13 cellular contexts compared by ENCODE assay signal in the genomic region with DNA sequence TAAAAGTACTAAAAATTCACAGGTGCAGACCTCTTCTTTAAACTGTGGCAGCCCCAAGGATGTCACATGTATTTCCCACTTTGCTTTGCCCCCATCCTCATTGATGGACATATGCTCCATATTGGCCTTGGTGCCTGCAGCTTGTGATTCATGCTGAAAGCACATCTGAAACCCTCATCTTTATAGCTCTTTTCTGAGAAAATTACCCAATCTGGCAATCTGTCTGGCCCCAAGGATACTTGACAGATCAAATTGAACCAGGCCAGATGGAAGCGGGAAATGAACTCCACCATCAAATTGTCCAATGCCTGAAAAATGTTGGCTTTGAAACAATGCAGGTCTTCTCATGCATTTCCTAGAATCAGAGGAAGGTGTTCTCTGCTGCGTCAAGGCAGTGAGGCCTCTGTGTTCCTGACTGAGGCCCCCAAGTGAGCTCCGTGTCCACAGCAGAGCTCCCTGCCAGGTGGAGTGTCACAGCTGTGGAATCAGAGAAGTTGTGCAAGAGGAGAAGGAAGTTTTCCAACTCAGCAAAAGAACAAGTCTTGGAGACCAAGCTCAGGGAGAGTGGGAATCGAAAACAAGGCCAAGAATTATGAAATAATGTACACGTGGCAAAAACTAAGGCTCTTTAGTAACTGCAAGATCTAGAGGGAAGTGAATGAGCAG.
DNase-seq lines count a peak whose midpoint lies in the region; ATAC-seq and TF ChIP-seq lines count a peak whose summit lies in the region.
"Had no signal": no experiment of that assay in that cellular context is flagged by ENCODE, and none has a peak within 500 bp of the region (broad histone marks: within the 10 kb centered on the region; RNA-seq: fewer than 3 reads in every experiment).

No MANE protein-coding gene starts in this region.

- no peak overlapping the region for H2AFZ ChIP-seq in OCI-LY7 (ENCODE audit: low read length)

- H3K4me3 ChIP-seq in cardiac fibroblast (replicated peaks in 1 of 2; ENCODE audit: low read depth in 2 of 2, low read length in 2 of 2) (no peak overlapping the region), subcutaneous abdominal adipose tissue (ENCODE audit: low read depth in 1 of 5, low read length in 5 of 5) (no peak overlapping the region), OCI-LY7 (ENCODE audit: low read depth, low read length, poor library complexity, severe bottlenecking) (no peak overlapping the region)

- H3K36me3 ChIP-seq in subcutaneous abdominal adipose tissue (ENCODE audit: control insufficient read depth in 5 of 5, insufficient read depth in 5 of 5, low read length in 5 of 5), result no peaks in the 10 kb centered on the region
- no peaks in the 10 kb centered on the region for H3K36me3 ChIP-seq in OCI-LY7 (ENCODE audit: insufficient read depth, low read length)

- no peaks in the 10 kb centered on the region for H3K79me2 ChIP-seq in OCI-LY7 (ENCODE audit: insufficient read depth, low read depth, low read length)

- H4K20me1 ChIP-seq in OCI-LY7 (ENCODE audit: insufficient read depth, low read length), result no peaks in the 10 kb centered on the region

- H3K27me3 ChIP-seq in subcutaneous abdominal adipose tissue (ENCODE audit: control insufficient read depth in 5 of 5, insufficient read depth in 4 of 5, low read length in 5 of 5), result no peaks in the 10 kb centered on the region

- H3K9ac ChIP-seq in subcutaneous abdominal adipose tissue (ENCODE audit: low read length in 5 of 5), result peak overlapping the region in 2 of 5 donors; percentile 8 to 66

- ATAC-seq in left lobe of liver (peak; percentile 41), GM18909 (IDR thresholded peaks at IDR 0.05; ENCODE audit: poor library complexity, unreplicated experiment) (no peak)
- ATAC-seq: activated T-cell treated with anti-CD3 and anti-CD28 coated beads, Interleukin-2, amount 50 U/mL, for 4 hours had no signal

- DNase-seq in GM04504 (ENCODE audit: low read depth), result peak; percentile 94
- peak; percentile 85 to 96 for DNase-seq in cardiac fibroblast (ENCODE audit: low read depth in 2 of 2)
- no peak for DNase-seq in left lobe of liver (ENCODE audit: low spot score)
- DNase-seq in NCI-H510A (lab: John Stamatoyannopoulos, UW), result no peak
- no peak for DNase-seq in GM19240 (ENCODE audit: insufficient read length, low spot score)
- DNase-seq in OCI-LY7 (ENCODE audit: low spot score), result no peak
- DNase-seq: activated B cell treated with CpG ODN at 0.5 μM for 24 hours; activated T-cell treated with anti-CD3 and anti-CD28 coated beads, Interleukin-2, amount 50 U/mL, for 4 hours; dermis blood vessel endothelial cell; NCI-H2081 treated with DMSO at 0.1 percent for 48 hours had no signal

- CTCF ChIA-PET in OCI-LY7 (lab: Charles Lee; ENCODE audit: unreplicated experiment), result no interaction called here

- H3K4me2 ChIP-seq in OCI-LY7 (ENCODE audit: low read length), result no peak overlapping the region

- peaks cover 0 to 8% (median 5%) of the 10 kb centered on the region in 5 donors for H3K9me3 ChIP-seq in subcutaneous abdominal adipose tissue (ENCODE audit: control insufficient read depth in 5 of 5, low read length in 5 of 5)
- H3K9me3 ChIP-seq in OCI-LY7 (ENCODE audit: low read length), result no peaks in the 10 kb centered on the region

- no peak for TF ChIP-seq CTCF in cardiac fibroblast (IDR thresholded peaks at IDR 0.05; ENCODE audit: low read depth, low read length)
- TF ChIP-seq CTCF in OCI-LY7 (conservative IDR thresholded peaks at IDR 0.05; ENCODE audit: low read length), result no peak

- peaks cover 6 to 36% (median 32%) of the 10 kb centered on the region in 5 donors for H3K4me1 ChIP-seq in subcutaneous abdominal adipose tissue (ENCODE audit: control insufficient read depth in 5 of 5, insufficient read depth in 5 of 5, low read length in 5 of 5)
- H3K4me1 ChIP-seq in OCI-LY7 (ENCODE audit: insufficient read depth, low read length, poor library complexity, severe bottlenecking), result no peaks in the 10 kb centered on the region

- H3K27ac ChIP-seq in subcutaneous abdominal adipose tissue (ENCODE audit: low read depth, low read length), result peak overlapping the region; percentile 63
- H3K27ac ChIP-seq in OCI-LY7 (ENCODE audit: low read depth, low read length, poor library complexity, severe bottlenecking), result no peak overlapping the region
- H3K27ac ChIP-seq: RWPE1 had no signal

- BruUV-seq in OCI-LY7 (replicated peaks; lab: Mats Ljungman, UMichigan), result no TSS peak

- POLR2A ChIA-PET in OCI-LY7 (lab: Charles Lee), result no interaction called here

- H3K9me2 ChIP-seq in OCI-LY7 (ENCODE audit: insufficient read depth, low read length), result no peaks in the 10 kb centered on the region

- intact Hi-C loops in OCI-LY7 (cut with micrococcal nuclease; ENCODE audit: unreplicated experiment), result no loop called here

Comparison
In these comparisons a context has a peak if more than half of its experiments do, and no peak if none do; other contexts are left out.
1. DNase-seq: peak in GM04504 (single experiment) and cardiac fibroblast (2 of 2); none in left lobe of liver (single experiment), NCI-H510A (single experiment), GM19240 (single experiment) and OCI-LY7 (single experiment).